In the genomic region with DNA sequence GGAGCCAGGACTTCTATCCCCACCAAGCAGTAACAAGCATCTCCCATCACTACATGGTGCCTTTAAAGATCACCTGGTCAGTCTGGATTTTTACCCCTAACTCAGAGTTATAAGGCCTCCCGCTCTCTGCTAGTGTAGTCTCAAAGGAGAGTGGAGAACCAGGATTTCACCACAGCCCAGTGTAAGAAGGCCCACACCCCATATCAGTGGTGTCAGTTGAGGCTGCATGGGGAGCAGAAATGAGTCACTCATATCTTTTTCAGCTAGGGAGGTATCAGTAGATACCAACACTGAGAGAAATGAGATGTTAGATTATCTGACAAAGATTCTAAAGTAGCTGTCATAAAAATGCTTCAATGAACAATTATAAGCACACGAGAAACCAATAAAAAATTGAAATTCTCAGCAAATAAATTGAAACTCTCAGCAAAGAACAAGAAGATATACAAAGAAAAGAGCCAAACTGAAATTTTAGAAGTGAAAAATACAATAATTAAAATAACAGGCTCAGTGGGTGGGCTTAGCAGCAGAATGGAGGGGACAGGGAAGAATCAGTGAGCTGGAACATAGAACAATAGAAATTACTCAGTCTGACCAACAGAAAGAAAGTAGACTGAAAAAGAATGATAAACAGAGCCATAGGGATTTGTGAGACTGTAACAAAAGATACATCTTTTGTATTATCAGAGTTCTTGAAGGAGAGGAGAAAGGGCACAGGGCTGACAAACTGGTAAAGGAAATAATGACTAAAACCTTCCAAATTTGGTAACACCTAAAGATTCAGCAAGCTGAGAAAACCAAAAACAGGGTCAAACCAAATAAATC, we compare ENCODE assay signal across 16 cellular contexts.
A peak's percentile ranks its signal among the peaks of the same experiment; 100 is the strongest.
DNase-seq lines count a peak whose midpoint lies in the region; ATAC-seq, FAIRE-seq and TF ChIP-seq lines count a peak whose summit lies in the region.
"Had no signal": no experiment of that assay in that cellular context is flagged by ENCODE, and none has a peak within 500 bp of the region (broad histone marks: within the 10 kb centered on the region; RNA-seq: fewer than 3 reads in every experiment).

No MANE protein-coding gene starts in this region.

- FAIRE-seq in bronchial epithelial cell (lab: Jason Lieb, UNC) = peak; percentile 81
- FAIRE-seq: A549 had no signal

- no peaks in the 10 kb centered on the region for H3K27me3 ChIP-seq in bronchial epithelial cell (ENCODE audit: control insufficient read depth, insufficient read depth, low read length)
- H3K27me3 ChIP-seq: neural progenitor cell, uterus had no signal

- TF ChIP-seq CTCF in bronchial epithelial cell (IDR thresholded peaks at IDR 0.05; ENCODE audit: insufficient read depth, low read length, severe bottlenecking) = no peak

- peak; percentile 53 for DNase-seq in SIG-M5 treated with dmso at 0.1 percent for 504 hours (lab: John Stamatoyannopoulos, UW; ENCODE audit: unreplicated experiment)
- DNase-seq in SIG-M5 (lab: John Stamatoyannopoulos, UW) = no peak
- peak; percentile 21 for DNase-seq in RPMI7951 (ENCODE audit: low read depth)
- peak; percentile 40 for DNase-seq in bronchial epithelial cell (ENCODE audit: low read depth)
- peak; percentile 2 for DNase-seq in retina
- DNase-seq in substantia nigra (lab: John Stamatoyannopoulos, UW) = no peak
- DNase-seq in inferior parietal cortex (ENCODE audit: extremely low spot score) = no peak
- DNase-seq: left colon, NCI-H1694, NCI-H774, SW 1271, uterus had no signal

- H3K36me3 ChIP-seq in bronchial epithelial cell (ENCODE audit: control insufficient read depth, insufficient read depth, low read length) = no peaks in the 10 kb centered on the region
- H3K36me3 ChIP-seq: neural progenitor cell, uterus had no signal

- H3K4me3 ChIP-seq in bronchial epithelial cell (ENCODE audit: low read depth, low read length) = no peak overlapping the region
- H3K4me3 ChIP-seq: A549, neural progenitor cell, skin epidermis, uterus had no signal

- no peak overlapping the region for H3K27ac ChIP-seq in substantia nigra (ENCODE audit: low read depth, low read length, poor library complexity, severe bottlenecking)
- H3K27ac ChIP-seq: neural progenitor cell, uterus had no signal

- no peak for ATAC-seq in HG03159 (IDR thresholded peaks at IDR 0.05; ENCODE audit: unreplicated experiment)
- ATAC-seq: A549, left colon had no signal

Comparison
In these comparisons a context has a peak if more than half of its experiments do, and no peak if none do; other contexts are left out.
1. DNase-seq: peak in SIG-M5 treated with dmso at 0.1 percent for 504 hours (single experiment), RPMI7951 (single experiment), bronchial epithelial cell (single experiment) and retina (single experiment); none in SIG-M5 (single experiment), substantia nigra (0 of 49) and inferior parietal cortex (single experiment).